In genomic region chr10:48414160-48414559, GRCh38 we compare ENCODE assay signal across 20 cellular contexts.
DNase-seq lines count a peak whose midpoint lies in the region; ATAC-seq, FAIRE-seq and TF ChIP-seq lines count a peak whose summit lies in the region.
"Had no signal": no experiment of that assay in that cellular context is flagged by ENCODE, and none has a peak within 500 bp of the region (broad histone marks: within the 10 kb centered on the region; RNA-seq: fewer than 3 reads in every experiment).

No MANE protein-coding gene starts in this region.

- no peak overlapping the region for H2AK5ac ChIP-seq in IMR-90 (ENCODE audit: low read depth, low read length)

- H3K9me1 ChIP-seq in IMR-90 (ENCODE audit: insufficient read depth, low read length) (peaks cover 11% of the 10 kb centered on the region; the same call in 1 of the 2 replicates), K562 (ENCODE audit: control insufficient read depth, insufficient read depth, low read length) (no peaks in the 10 kb centered on the region)

- dilution Hi-C loops in IMR-90 (cut with HindIII; ENCODE audit: low sequenced_read_pairs, unreplicated experiment) = no loop called here

- POLR2A ChIA-PET in IMR-90 (lab: Charles Lee; ENCODE audit: unreplicated experiment) = no interaction called here
- POLR2A ChIA-PET in K562 (lab: Yijun Ruan, JAX) = interaction anchor here (0.6 to 0.7 kb wide), 2 partner anchors 11 to 197 kb away, joined by 3 to 4 read pairs; no protein-coding TSS in a partner anchor

- peak overlapping the region in 1 of 2 experiments; percentile 77; a peak in 1 of 4 replicates for H4K8ac ChIP-seq in IMR-90 (ENCODE audit: low read depth in 2 of 2, low read length in 2 of 2)

- H4K20me1 ChIP-seq in IMR-90 (ENCODE audit: insufficient read depth, low read length) (no peaks in the 10 kb centered on the region; the same call in 1 of the 2 replicates), K562 (replicated peaks; ENCODE audit: control insufficient read depth, insufficient read depth, low read length) (no peaks in the 10 kb centered on the region)
- H4K20me1 ChIP-seq: BLaER1 had no signal

- H3K23ac ChIP-seq in IMR-90 (ENCODE audit: low read depth, low read length) = no peak overlapping the region

- TF ChIP-seq RAD21 in IMR-90 (IDR thresholded peaks at IDR 0.05; ENCODE audit: low read length) = no peak
- TF ChIP-seq RAD21 in K562 (CRISPR knock-in tag; conservative IDR thresholded peaks at IDR 0.05 in 1 of 2, IDR thresholded peaks at IDR 0.05 in 1 of 2) = no peak

- TF ChIP-seq POLR2A in IMR-90 (IDR thresholded peaks at IDR 0.05; ENCODE audit: low read depth, low read length) (no peak), K562 (conservative IDR thresholded peaks at IDR 0.05) (no peak), erythroblast (IDR thresholded peaks at IDR 0.05; ENCODE audit: low read length) (no peak)

- no peaks in the 10 kb centered on the region for H3K79me2 ChIP-seq in K562 (ENCODE audit: control insufficient read depth, insufficient read depth, low read length)

- no peak overlapping the region for H3K18ac ChIP-seq in IMR-90 (ENCODE audit: low read depth, low read length)

- H3K4ac ChIP-seq in IMR-90 (ENCODE audit: low read depth, low read length) = peak overlapping the region; percentile 54

- H2BK5ac ChIP-seq in IMR-90 (ENCODE audit: low read depth, low read length, poor library complexity, severe bottlenecking) = peak overlapping the region; percentile 62

- 0 out of 2 replicates have a peak overlapping the region, but pooled peaks have one; percentile 74 for H4K91ac ChIP-seq in IMR-90 (ENCODE audit: insufficient read depth, low read depth, low read length)

- H3K4me3 ChIP-seq in IMR-90 (ENCODE audit: insufficient read depth, low read depth, low read length) (no peak overlapping the region), K562 (no peak overlapping the region), pancreas (no peak overlapping the region)
- H3K4me3 ChIP-seq: BLaER1, GM12878, GM23248 had no signal

- H3K27me3 ChIP-seq in IMR-90 (ENCODE audit: control insufficient read depth, insufficient read depth, low read length) = no peaks in the 10 kb centered on the region
- H3K27me3 ChIP-seq in K562 (ENCODE audit: control insufficient read depth in 2 of 2, insufficient read depth in 2 of 2, low read length in 2 of 2) = no peaks in the 10 kb centered on the region
- H3K27me3 ChIP-seq in pancreas = no peaks in the 10 kb centered on the region
- H3K27me3 ChIP-seq: BLaER1 had no signal

- CTCF ChIA-PET in IMR-90 (lab: Yijun Ruan, JAX) (interaction anchor here (0.6 kb wide), 1 partner anchor 9 kb away, joined by 4 read pairs; no protein-coding TSS in a partner anchor), K562 (lab: Yijun Ruan, JAX; ENCODE audit: low intra/inter-chr PET ratio) (no interaction called here)

- H3K14ac ChIP-seq in IMR-90 (replicated peaks; ENCODE audit: low read depth, low read length) = no peak overlapping the region

- peaks cover 24 to 32% of the 10 kb centered on the region in 2 experiments for H3K79me1 ChIP-seq in IMR-90 (ENCODE audit: low read depth in 1 of 2, low read length in 2 of 2)

- no peak overlapping the region for H3K4me2 ChIP-seq in IMR-90 (ENCODE audit: low read depth, low read length)
- H3K4me2 ChIP-seq in K562 (ENCODE audit: insufficient read depth, low read length) = no peak overlapping the region
- H3K4me2 ChIP-seq: BLaER1 had no signal

- H3K36me3 ChIP-seq in IMR-90 (ENCODE audit: control insufficient read depth, insufficient read depth, low read length) (peaks cover 6% of the 10 kb centered on the region), K562 (ENCODE audit: control insufficient read depth, insufficient read depth, low read length) (peaks cover 36% of the 10 kb centered on the region), pancreas (peaks cover 0 to 5% (median 3%) of the 10 kb centered on the region in 3 donors)

- H2AFZ ChIP-seq in IMR-90 (replicated peaks; ENCODE audit: low read length, poor library complexity) = no peak overlapping the region
- H2AFZ ChIP-seq in K562 (ENCODE audit: low read depth, low read length) = no peak overlapping the region
- H2AFZ ChIP-seq: GM23248 had no signal

- WGBS in IMR-90 (ENCODE audit: extremely low coverage in 2 of 2, insufficient read length in 1 of 2), 2 experiments = no CpG with 5 or more reads among the region's 1 CpG
- WGBS in K562 (ENCODE audit: insufficient coverage, low coverage, missing lambda C conversion rate) = 100% methylated on average over 1 of the region's 1 CpG
- WGBS in pancreas, 2 donors = 93 to 97% methylated on average over 1 of the region's 1 CpG

- FAIRE-seq in K562 (lab: Jason Lieb, UNC) (no peak), frontal cortex (lab: Jason Lieb, UNC) (peak; percentile 23), pancreas (lab: Jason Lieb, UNC) (peak; percentile 43)
- FAIRE-seq: GM12878, GM19239, H1 had no signal

- TF ChIP-seq CTCF in IMR-90 (conservative IDR thresholded peaks at IDR 0.05; ENCODE audit: low read depth, low read length) = no peak
- no peak for TF ChIP-seq CTCF in K562 (IDR thresholded peaks at IDR 0.05 in 2 of 3, conservative IDR thresholded peaks at IDR 0.05 in 1 of 3; ENCODE audit: insufficient read depth in 2 of 3, low read depth in 1 of 3, low read length in 3 of 3)
- TF ChIP-seq CTCF in pancreas (IDR thresholded peaks at IDR 0.05) = no peak

- H3K56ac ChIP-seq in IMR-90 (ENCODE audit: extremely low read depth, insufficient read depth, low read length) = no peak overlapping the region

- no peak for TF ChIP-seq EP300 in K562 (IDR thresholded peaks at IDR 0.05; ENCODE audit: low read length)

- no peak overlapping the region for H4K5ac ChIP-seq in IMR-90 (ENCODE audit: low read depth, low read length)

- DNase-seq in IMR-90 = no peak
- no peak for DNase-seq in K562 (ENCODE audit: extremely low read depth in 1 of 4, low spot score in 3 of 4)
- no peak for DNase-seq in frontal cortex (ENCODE audit: low spot score in 2 of 2)
- DNase-seq in pancreas = no peak
- no peak for DNase-seq in erythroblast (lab: John Stamatoyannopoulos, UW)
- DNase-seq in NCI-H226 = no peak
- DNase-seq: Caco-2; CD4-positive, CD25-positive, alpha-beta regulatory T cell; CD8-positive, alpha-beta T cell; DMS153; DMS79; GDM1; H7 had no signal

- H2AK9ac ChIP-seq in IMR-90 (replicated peaks; ENCODE audit: low read depth, low read length, poor library complexity) = no peak overlapping the region

- 0 out of 3 replicates have a peak overlapping the region, but pooled peaks have one; percentile 89 for H2BK15ac ChIP-seq in IMR-90 (ENCODE audit: low read depth, low read length)

- peak overlapping the region; percentile 59; the same call in 1 of the 2 replicates for H2BK20ac ChIP-seq in IMR-90 (ENCODE audit: low read depth, low read length)

- in situ Hi-C loops in IMR-90 (cut with MboI; ENCODE audit: low sequenced_read_pairs) (no loop called here), K562 (cut with MboI) (no loop called here)

- H3K9me3 ChIP-seq in IMR-90 (ENCODE audit: control insufficient read depth, insufficient read depth, low read length) = peaks cover 8% of the 10 kb centered on the region
- H3K9me3 ChIP-seq in K562 (replicated peaks; ENCODE audit: control insufficient read depth, insufficient read depth, low read depth, low read length) = peaks cover 4% of the 10 kb centered on the region
- no peaks in the 10 kb centered on the region for H3K9me3 ChIP-seq in pancreas

- H3K4me1 ChIP-seq in IMR-90 (ENCODE audit: control insufficient read depth, insufficient read depth, low read length) (peaks cover 9% of the 10 kb centered on the region), K562 (replicated peaks in 1 of 2; ENCODE audit: control insufficient read depth in 2 of 2, insufficient read depth in 2 of 2, low read length in 2 of 2) (peaks cover 0 to 19% of the 10 kb centered on the region in 2 experiments; a peak in 3 of 5 replicates), pancreas (no peaks in the 10 kb centered on the region)
- H3K4me1 ChIP-seq: BLaER1 had no signal

- H3K27ac ChIP-seq in IMR-90 (ENCODE audit: insufficient read depth, low read length) (no peak overlapping the region; the same call in 1 of the 2 replicates), K562 (ENCODE audit: extremely low read depth, low read depth, low read length) (no peak overlapping the region), pancreas (no peak overlapping the region)
- H3K27ac ChIP-seq: BLaER1, C4-2B, GM23248 had no signal

- intact Hi-C loops in IMR-90 (cut with micrococcal nuclease) (loop anchor here (2.0 kb wide), 1 partner anchor 15 kb away; no protein-coding TSS in a partner anchor), K562 (cut with micrococcal nuclease) (no loop called here), pancreas (cut with DNase I) (no loop called here)

- BruUV-seq in IMR-90 (replicated peaks; lab: Mats Ljungman, UMichigan) (no TSS peak), K562 (replicated peaks; lab: Mats Ljungman, UMichigan) (no TSS peak)

- H3K9ac ChIP-seq in IMR-90 (ENCODE audit: low read depth, low read length) (no peak overlapping the region), K562 (ENCODE audit: insufficient read depth in 1 of 2, low read depth in 2 of 2, low read length in 2 of 2) (no peak overlapping the region)
- H3K9ac ChIP-seq: BLaER1, GM23248 had no signal

- ATAC-seq in IMR-90 (ENCODE audit: low read depth) (no peak), K562 (no peak), pancreas (no peak), HG03521 (IDR thresholded peaks at IDR 0.05; ENCODE audit: unreplicated experiment) (no peak)
- ATAC-seq: CD8-positive, alpha-beta T cell; GM12878 had no signal

- peak overlapping the region; percentile 79 for H2BK120ac ChIP-seq in IMR-90 (ENCODE audit: low read depth, low read length)

TF ChIP-seq in IMR-90, 13 proteins besides CTCF, POLR2A, EP300 and RAD21:
- TF ChIP-seq MAFK (IDR thresholded peaks at IDR 0.05; ENCODE audit: low read depth, low read length) (0 out of 2 replicates have a peak, but pooled peaks have one; percentile 22), RFX5 (IDR thresholded peaks at IDR 0.05; ENCODE audit: low read depth, low read length) (no peak), NFE2L2 (IDR thresholded peaks at IDR 0.05; ENCODE audit: low read depth, low read length) (no peak), MAZ (IDR thresholded peaks at IDR 0.05; ENCODE audit: borderline replicate concordance, low read depth, low read length) (no peak)

TF ChIP-seq in K562, 482 proteins besides CTCF, POLR2A, EP300 and RAD21:
- peak; percentile 21 for TF ChIP-seq ZBTB8A (IDR thresholded peaks at IDR 0.05; ENCODE audit: partially characterized antibody)
- TF ChIP-seq ZNF316 (IDR thresholded peaks at IDR 0.05) = peak; percentile 84
- TF ChIP-seq MAFG (tag; conservative IDR thresholded peaks at IDR 0.05) = peak; percentile 19
- TF ChIP-seq C11orf30 (IDR thresholded peaks at IDR 0.05; ENCODE audit: low read depth) = peak; percentile 67; the same call in 1 of the 2 replicates
- no peak for TF ChIP-seq TSC22D4 (tag; IDR thresholded peaks at IDR 0.05)
